In genomic region chr12:9711664-9712063, GRCh38 we compare ENCODE assay signal across 1 cellular context.
TF ChIP-seq lines count a peak whose summit lies in the region.

No MANE protein-coding gene starts in this region.

TF ChIP-seq in H1, 55 proteins besides CTCF, POLR2A, EP300 and RAD21:
- TF ChIP-seq GTF2F1 (IDR thresholded peaks at IDR 0.05; ENCODE audit: borderline replicate concordance, low read depth, low read length) (no peak), TEAD4 (IDR thresholded peaks at IDR 0.05; ENCODE audit: low read depth, low read length) (peak; percentile 63; the same call in 1 of the 2 replicates)
